ENCODE assay signal across 3 cellular contexts in the genomic region with DNA sequence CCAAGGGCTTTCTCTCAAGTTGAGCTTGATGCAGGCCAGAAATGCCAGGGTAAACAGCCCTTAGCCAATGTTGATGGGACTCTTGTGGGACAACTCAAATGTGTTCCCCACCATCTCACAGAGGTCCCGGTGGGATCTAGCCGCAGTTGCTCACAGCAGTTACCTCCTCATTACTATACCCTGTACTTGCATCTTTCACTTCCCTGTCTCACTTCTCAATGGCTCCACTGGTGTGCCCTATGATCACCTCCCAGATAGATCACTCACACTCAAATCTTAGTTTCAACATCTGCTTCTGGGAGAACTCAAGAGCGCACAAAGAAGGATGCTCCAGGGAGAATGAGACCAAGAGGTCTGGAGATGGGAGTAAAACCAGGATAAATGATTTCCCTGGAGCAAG.
TF ChIP-seq lines count a peak whose summit lies in the region.

No MANE protein-coding gene starts in this region.

TF ChIP-seq in SK-N-SH, 30 proteins besides CTCF, POLR2A, EP300 and RAD21:
- TF ChIP-seq MAX (IDR thresholded peaks at IDR 0.05; ENCODE audit: low read depth) (no peak), FOXM1 (IDR thresholded peaks at IDR 0.05; ENCODE audit: low read depth) (no peak), NFIC (IDR thresholded peaks at IDR 0.05; ENCODE audit: borderline replicate concordance) (no peak), EZH2phosphoT487 (IDR thresholded peaks at IDR 0.05; ENCODE audit: borderline replicate concordance, low read depth) (no peak), GATA2 (CRISPR knock-in tag; IDR thresholded peaks at IDR 0.05) (no peak), FOXJ3 (CRISPR knock-in tag; IDR thresholded peaks at IDR 0.05) (no peak)
- TF ChIP-seq, protein P1, sequence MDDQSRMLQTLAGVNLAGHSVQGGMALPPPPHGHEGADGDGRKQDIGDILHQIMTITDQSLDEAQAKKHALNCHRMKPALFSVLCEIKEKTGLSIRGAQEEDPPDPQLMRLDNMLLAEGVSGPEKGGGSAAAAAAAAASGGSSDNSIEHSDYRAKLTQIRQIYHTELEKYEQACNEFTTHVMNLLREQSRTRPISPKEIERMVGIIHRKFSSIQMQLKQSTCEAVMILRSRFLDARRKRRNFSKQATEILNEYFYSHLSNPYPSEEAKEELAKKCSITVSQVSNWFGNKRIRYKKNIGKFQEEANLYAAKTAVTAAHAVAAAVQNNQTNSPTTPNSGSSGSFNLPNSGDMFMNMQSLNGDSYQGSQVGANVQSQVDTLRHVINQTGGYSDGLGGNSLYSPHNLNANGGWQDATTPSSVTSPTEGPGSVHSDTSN (IDR thresholded peaks at IDR 0.05) = no peak

TF ChIP-seq in SK-N-SH treated with all-trans-retinoic acid at 6 μM for 48 hours, 23 proteins besides CTCF, POLR2A, EP300 and RAD21:
- TF ChIP-seq, protein P2, sequence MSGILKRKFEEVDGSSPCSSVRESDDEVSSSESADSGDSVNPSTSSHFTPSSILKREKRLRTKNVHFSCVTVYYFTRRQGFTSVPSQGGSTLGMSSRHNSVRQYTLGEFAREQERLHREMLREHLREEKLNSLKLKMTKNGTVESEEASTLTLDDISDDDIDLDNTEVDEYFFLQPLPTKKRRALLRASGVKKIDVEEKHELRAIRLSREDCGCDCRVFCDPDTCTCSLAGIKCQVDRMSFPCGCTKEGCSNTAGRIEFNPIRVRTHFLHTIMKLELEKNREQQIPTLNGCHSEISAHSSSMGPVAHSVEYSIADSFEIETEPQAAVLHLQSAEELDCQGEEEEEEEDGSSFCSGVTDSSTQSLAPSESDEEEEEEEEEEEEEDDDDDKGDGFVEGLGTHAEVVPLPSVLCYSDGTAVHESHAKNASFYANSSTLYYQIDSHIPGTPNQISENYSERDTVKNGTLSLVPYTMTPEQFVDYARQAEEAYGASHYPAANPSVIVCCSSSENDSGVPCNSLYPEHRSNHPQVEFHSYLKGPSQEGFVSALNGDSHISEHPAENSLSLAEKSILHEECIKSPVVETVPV (CRISPR knock-in tag; IDR thresholded peaks at IDR 0.05) = no peak
- no peak for TF ChIP-seq TOX (CRISPR knock-in tag; IDR thresholded peaks at IDR 0.05; ENCODE audit: borderline replicate concordance)
- no peak for TF ChIP-seq ARNTL (CRISPR knock-in tag; IDR thresholded peaks at IDR 0.05; ENCODE audit: borderline replicate concordance, low read depth)
- no peak for TF ChIP-seq OSR1 (CRISPR knock-in tag; IDR thresholded peaks at IDR 0.05)
- no peak for TF ChIP-seq TSHZ2 (CRISPR knock-in tag; IDR thresholded peaks at IDR 0.05)
- no peak for TF ChIP-seq GLIS3 (CRISPR knock-in tag; IDR thresholded peaks at IDR 0.05)
- TF ChIP-seq BACH2 (CRISPR knock-in tag; IDR thresholded peaks at IDR 0.05; ENCODE audit: borderline replicate concordance) = no peak
- TF ChIP-seq ZFP3 (CRISPR knock-in tag; IDR thresholded peaks at IDR 0.05) = no peak
- TF ChIP-seq PPARA (CRISPR knock-in tag; IDR thresholded peaks at IDR 0.05; ENCODE audit: borderline replicate concordance) = no peak
- no peak for TF ChIP-seq POU6F1 (CRISPR knock-in tag; IDR thresholded peaks at IDR 0.05; ENCODE audit: borderline replicate concordance, low read depth)
- no peak for TF ChIP-seq ZNF565 (CRISPR knock-in tag; conservative IDR thresholded peaks at IDR 0.05; ENCODE audit: low read depth)
- TF ChIP-seq, protein P3, sequence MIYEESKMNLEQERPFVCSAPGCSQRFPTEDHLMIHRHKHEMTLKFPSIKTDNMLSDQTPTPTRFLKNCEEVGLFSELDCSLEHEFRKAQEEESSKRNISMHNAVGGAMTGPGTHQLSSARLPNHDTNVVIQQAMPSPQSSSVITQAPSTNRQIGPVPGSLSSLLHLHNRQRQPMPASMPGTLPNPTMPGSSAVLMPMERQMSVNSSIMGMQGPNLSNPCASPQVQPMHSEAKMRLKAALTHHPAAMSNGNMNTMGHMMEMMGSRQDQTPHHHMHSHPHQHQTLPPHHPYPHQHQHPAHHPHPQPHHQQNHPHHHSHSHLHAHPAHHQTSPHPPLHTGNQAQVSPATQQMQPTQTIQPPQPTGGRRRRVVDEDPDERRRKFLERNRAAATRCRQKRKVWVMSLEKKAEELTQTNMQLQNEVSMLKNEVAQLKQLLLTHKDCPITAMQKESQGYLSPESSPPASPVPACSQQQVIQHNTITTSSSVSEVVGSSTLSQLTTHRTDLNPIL (CRISPR knock-in tag; IDR thresholded peaks at IDR 0.05; ENCODE audit: low read depth) = no peak
- no peak for TF ChIP-seq ZNF8 (CRISPR knock-in tag; IDR thresholded peaks at IDR 0.05)
TF ChIP-seq in SK-N-SH treated with all-trans-retinoic acid at 6 μM for 48 hours: peak in this region for 0.

TF ChIP-seq in endothelial cell of umbilical vein, 7 proteins besides CTCF, POLR2A, EP300 and RAD21:
- TF ChIP-seq JUN (IDR thresholded peaks at IDR 0.05; ENCODE audit: borderline replicate concordance, insufficient read depth, insufficient read length, low read depth) (no peak), MAX (IDR thresholded peaks at IDR 0.05; ENCODE audit: insufficient read depth, insufficient read length) (no peak), FOS (IDR thresholded peaks at IDR 0.05; ENCODE audit: borderline replicate concordance, insufficient read depth, low read length) (no peak), EZH2 (IDR thresholded peaks at IDR 0.05; ENCODE audit: borderline replicate concordance, low read depth, low read length, severe bottlenecking) (no peak), GATA2 (IDR thresholded peaks at IDR 0.05; ENCODE audit: insufficient read depth, insufficient read length, low read depth, low read length) (no peak), MYC (IDR thresholded peaks at IDR 0.05; ENCODE audit: low read depth, low read length) (no peak), POLR2AphosphoS5 (IDR thresholded peaks at IDR 0.05; ENCODE audit: insufficient read depth, low read depth, low read length) (no peak)
